23 cellular contexts compared by ENCODE assay signal in genomic region chr3:141743305-141743704, GRCh38. TPM values are rescaled to one million over a fixed set of nuclear protein-coding genes. Genes with fewer than 3 reads are reported as not detected.
"Had no signal": no experiment of that assay in that cellular context is flagged by ENCODE, and none has a peak within 500 bp of the region (broad histone marks: within the 10 kb centered on the region; RNA-seq: fewer than 3 reads in every experiment).

No MANE protein-coding gene starts in this region.

- H3K4me3 Mint-ChIP-seq: activated CD4-positive, alpha-beta memory T cell treated with anti-CD3 and anti-CD28 coated beads for 36 hours; stimulated activated naive CD8-positive, alpha-beta T cell treated with anti-CD3 and anti-CD28 coated beads, Interleukin-15, Interleukin-2, amounts not matched to agents 100 ng/mL and 50 ng/mL, for 24 hours; T-helper 17 cell had no signal

- H3K9me3 ChIP-seq: gastroesophageal sphincter, heart left ventricle, left lung, right atrium auricular region, suprapubic skin, transverse colon had no signal

- H3K27ac ChIP-seq: cardiac muscle cell, epithelial cell of prostate, gastroesophageal sphincter, heart left ventricle, left lung, right atrium auricular region, skin epidermis, suprapubic skin, transverse colon had no signal

- H3K27me3 Mint-ChIP-seq: activated CD4-positive, alpha-beta memory T cell treated with anti-CD3 and anti-CD28 coated beads for 36 hours; effector memory CD8-positive, alpha-beta T cell; progenitor cell of endocrine pancreas; stimulated activated naive CD8-positive, alpha-beta T cell treated with anti-CD3 and anti-CD28 coated beads, Interleukin-15, Interleukin-2, amounts not matched to agents 100 ng/mL and 50 ng/mL, for 24 hours; T-helper 17 cell had no signal

- H3K27me3 ChIP-seq: cardiac muscle cell, gastroesophageal sphincter, heart left ventricle, left lung, right atrium auricular region, suprapubic skin, transverse colon had no signal

- H3K4me3 ChIP-seq: cardiac muscle cell, gastroesophageal sphincter, heart left ventricle, left lung, right atrium auricular region, skin epidermis, suprapubic skin, transverse colon had no signal

- DNase-seq: activated CD4-positive, alpha-beta memory T cell treated with anti-CD3 and anti-CD28 coated beads for 36 hours; activated CD4-positive, alpha-beta T cell treated with anti-CD3 and anti-CD28 coated beads for 4 hours; activated effector memory CD4-positive, alpha-beta T cell treated with anti-CD3 and anti-CD28 coated beads, Interleukin-2, amount 50 U/mL, for 16 hours; activated naive CD4-positive, alpha-beta T cell treated with anti-CD3 and anti-CD28 coated beads, Interleukin-2, amount 50 U/mL, for 16 hours; activated T-cell treated with anti-CD3 and anti-CD28 coated beads, Interleukin-2, amount 50 U/mL, for 1 hour; amniotic stem cell; effector memory CD8-positive, alpha-beta T cell; heart left ventricle; left lung; T-helper 17 cell; transverse colon had no signal

- ATAC-seq: effector memory CD8-positive, alpha-beta T cell; gastroesophageal sphincter; heart left ventricle; left lung; T-helper 17 cell had no signal

- H3K9me3 Mint-ChIP-seq: activated CD4-positive, alpha-beta memory T cell treated with anti-CD3 and anti-CD28 coated beads for 36 hours; effector memory CD8-positive, alpha-beta T cell; neural crest cell; stimulated activated naive CD8-positive, alpha-beta T cell treated with anti-CD3 and anti-CD28 coated beads, Interleukin-15, Interleukin-2, amounts not matched to agents 100 ng/mL and 50 ng/mL, for 24 hours had no signal

- H3K27ac Mint-ChIP-seq: activated CD4-positive, alpha-beta memory T cell treated with anti-CD3 and anti-CD28 coated beads for 36 hours; progenitor cell of endocrine pancreas; stimulated activated naive CD8-positive, alpha-beta T cell treated with anti-CD3 and anti-CD28 coated beads, Interleukin-15, Interleukin-2, amounts not matched to agents 100 ng/mL and 50 ng/mL, for 24 hours had no signal

RNA-seq across cellular contexts. Expression of gene GRK7, which starts 19.9 kb away (rescaled TPM):
- total RNA-seq: activated CD4-positive, alpha-beta memory T cell treated with anti-CD3 and anti-CD28 coated beads for 36 hours; cardiac muscle cell; dermis microvascular lymphatic vessel endothelial cell; gastroesophageal sphincter; kidney epithelial cell; left lung; lung microvascular endothelial cell; neural crest cell had no signal
